ENCODE assay signal across 1 cellular context in genomic region chr5:93724791-93725190, GRCh38.
TF ChIP-seq lines count a peak whose summit lies in the region.

No MANE protein-coding gene starts in this region.

TF ChIP-seq in GM23338, 12 proteins besides CTCF, POLR2A, EP300 and RAD21 (continued from another document):
- TF ChIP-seq ZNF462 (CRISPR knock-in tag; IDR thresholded peaks at IDR 0.05), result no peak
- no peak for TF ChIP-seq POLR2AphosphoS5 (IDR thresholded peaks at IDR 0.05; ENCODE audit: low read depth)
- no peak for TF ChIP-seq STAT1 (IDR thresholded peaks at IDR 0.05; ENCODE audit: unreplicated experiment)
- no peak for TF ChIP-seq REST (IDR thresholded peaks at IDR 0.05; ENCODE audit: unreplicated experiment)
- no peak for TF ChIP-seq EZH2 (IDR thresholded peaks at IDR 0.05; ENCODE audit: low read depth, unreplicated experiment)
- no peak for TF ChIP-seq ETS1 (IDR thresholded peaks at IDR 0.05)
- TF ChIP-seq ZNF114 (CRISPR knock-in tag; IDR thresholded peaks at IDR 0.05), result no peak
